11 cellular contexts compared by ENCODE assay signal in genomic region chrX:154730271-154730883, GRCh38. TPM values are rescaled to one million over a fixed set of nuclear protein-coding genes. Genes with fewer than 3 reads are reported as not detected.
A peak's percentile ranks its signal among the peaks of the same experiment; 100 is the strongest.
DNase-seq lines count a peak whose midpoint lies in the region; ATAC-seq and TF ChIP-seq lines count a peak whose summit lies in the region.
"Had no signal": no experiment of that assay in that cellular context is flagged by ENCODE, and none has a peak within 500 bp of the region (broad histone marks: within the 10 kb centered on the region; RNA-seq: fewer than 3 reads in every experiment).

No MANE protein-coding gene starts in this region.

- DNase-seq in EL (peak; percentile 61), foreskin fibroblast (peak; percentile 55 to 77), renal cortical epithelial cell (ENCODE audit: low read depth) (peak; percentile 90), AML-193 (lab: John Stamatoyannopoulos, UW) (no peak), retina (no peak)
- no peak for DNase-seq in activated T-helper 2 cell treated with anti-CD3 and anti-CD28 coated beads, Interferon-gamma antibody, Interleukin-2, Interleukin-4, amounts not matched to agents 10 μg/mL and 5 μg/mL and 100 μg/mL, durations not matched to agents 14 hours and 24 hours and 36 hours (ENCODE audit: low spot score)
- no peak for DNase-seq in stimulated activated CD4-positive, alpha-beta T cell treated with anti-CD3 and anti-CD28 coated beads, Interleukin-2, amount 100 ng/mL, for 48 hours
- DNase-seq: NCI-H446 treated with DMSO at 0.1 percent for 48 hours, occipital lobe had no signal

- peak overlapping the region; percentile 38 for H3K27ac Mint-ChIP-seq in activated T-helper 2 cell treated with anti-CD3 and anti-CD28 coated beads, Interferon-gamma antibody, Interleukin-2, Interleukin-4, amounts not matched to agents 10 μg/mL and 5 μg/mL and 100 μg/mL, durations not matched to agents 14 hours and 24 hours and 36 hours

- no peaks in the 10 kb centered on the region for H3K27me3 Mint-ChIP-seq in activated T-helper 2 cell treated with anti-CD3 and anti-CD28 coated beads, Interferon-gamma antibody, Interleukin-2, Interleukin-4, amounts not matched to agents 10 μg/mL and 5 μg/mL and 100 μg/mL, durations not matched to agents 14 hours and 24 hours and 36 hours (ENCODE audit: low read depth)

- intact Hi-C loops in activated T-helper 2 cell treated with anti-CD3 and anti-CD28 coated beads, Interferon-gamma antibody, Interleukin-2, Interleukin-4, amounts not matched to agents 10 μg/mL and 5 μg/mL and 100 μg/mL, durations not matched to agents 14 hours and 24 hours and 36 hours (cut with micrococcal nuclease) = no loop called here

- TF ChIP-seq CTCF in foreskin fibroblast (IDR thresholded peaks at IDR 0.05; ENCODE audit: low read depth, low read length) = no peak

- ATAC-seq in HG02571 (IDR thresholded peaks at IDR 0.05; ENCODE audit: unreplicated experiment) = no peak
- ATAC-seq: activated CD4-positive, CD25-positive, alpha-beta regulatory T cell treated with anti-CD3 and anti-CD28 coated beads, Interleukin-2, amount 50 U/mL, for 24 hours had no signal

- H3K4me3 Mint-ChIP-seq in activated T-helper 2 cell treated with anti-CD3 and anti-CD28 coated beads, Interferon-gamma antibody, Interleukin-2, Interleukin-4, amounts not matched to agents 10 μg/mL and 5 μg/mL and 100 μg/mL, durations not matched to agents 14 hours and 24 hours and 36 hours (ENCODE audit: low read depth) = no peak overlapping the region

- H3K4me3 ChIP-seq in foreskin fibroblast (ENCODE audit: low read depth in 1 of 2, low read length in 2 of 2) = no peak overlapping the region

- H3K4me1 Mint-ChIP-seq in activated T-helper 2 cell treated with anti-CD3 and anti-CD28 coated beads, Interferon-gamma antibody, Interleukin-2, Interleukin-4, amounts not matched to agents 10 μg/mL and 5 μg/mL and 100 μg/mL, durations not matched to agents 14 hours and 24 hours and 36 hours (ENCODE audit: low read depth) = peaks cover 91% of the 10 kb centered on the region

- H3K36me3 Mint-ChIP-seq in activated T-helper 2 cell treated with anti-CD3 and anti-CD28 coated beads, Interferon-gamma antibody, Interleukin-2, Interleukin-4, amounts not matched to agents 10 μg/mL and 5 μg/mL and 100 μg/mL, durations not matched to agents 14 hours and 24 hours and 36 hours (ENCODE audit: low read depth) = peaks cover 17% of the 10 kb centered on the region

- H3K9me3 Mint-ChIP-seq in activated T-helper 2 cell treated with anti-CD3 and anti-CD28 coated beads, Interferon-gamma antibody, Interleukin-2, Interleukin-4, amounts not matched to agents 10 μg/mL and 5 μg/mL and 100 μg/mL, durations not matched to agents 14 hours and 24 hours and 36 hours = no peaks in the 10 kb centered on the region

RNA-seq across cellular contexts. Expression of gene GAB3, which starts 20.5 kb away (rescaled TPM):
- 4.3 and 4.5 TPM in 2 replicates for total RNA-seq in activated T-helper 2 cell treated with anti-CD3 and anti-CD28 coated beads, Interferon-gamma antibody, Interleukin-2, Interleukin-4, amounts not matched to agents 10 μg/mL and 5 μg/mL and 100 μg/mL, durations not matched to agents 14 hours and 24 hours and 36 hours
- total RNA-seq in renal cortical epithelial cell = 0.70 and 0.87 TPM in 2 replicates

RNA-seq across cellular contexts. Expression of gene DKC1, which starts 32.3 kb away (rescaled TPM):
- 150 TPM in 2 replicates for total RNA-seq in activated T-helper 2 cell treated with anti-CD3 and anti-CD28 coated beads, Interferon-gamma antibody, Interleukin-2, Interleukin-4, amounts not matched to agents 10 μg/mL and 5 μg/mL and 100 μg/mL, durations not matched to agents 14 hours and 24 hours and 36 hours
- total RNA-seq in renal cortical epithelial cell = 40.4 and 47.8 TPM in 2 replicates

Comparison
In these comparisons a context has a peak if more than half of its experiments do, and no peak if none do; other contexts are left out.
1. DNase-seq: peak in EL (single experiment), foreskin fibroblast (2 of 2) and renal cortical epithelial cell (single experiment); none in activated T-helper 2 cell treated with anti-CD3 and anti-CD28 coated beads, Interferon-gamma antibody, Interleukin-2, Interleukin-4, amounts not matched to agents 10 μg/mL and 5 μg/mL and 100 μg/mL, durations not matched to agents 14 hours and 24 hours and 36 hours (single experiment), AML-193 (0 of 2), stimulated activated CD4-positive, alpha-beta T cell treated with anti-CD3 and anti-CD28 coated beads, Interleukin-2, amount 100 ng/mL, for 48 hours (0 of 2) and retina (single experiment).